Comparison of ENCODE assay signal across 8 cellular contexts in genomic region chrX:150828785-150829184, GRCh38.
"Had no signal": no experiment of that assay in that cellular context is flagged by ENCODE, and none has a peak within 500 bp of the region (broad histone marks: within the 10 kb centered on the region; RNA-seq: fewer than 3 reads in every experiment).

No MANE protein-coding gene starts in this region.

- DNase-seq: H9, HCEC 1CT, KG1 had no signal

- FAIRE-seq: H1, H54, HTR-8/SVneo, K562 had no signal

- H3K4me3 ChIP-seq: GM23338, K562 had no signal

- H3K4me3 Mint-ChIP-seq: GM23338, H9 had no signal

- H3K27ac Mint-ChIP-seq: GM23338, H9 had no signal

- ATAC-seq: GM23338, K562 had no signal

- H3K4me1 Mint-ChIP-seq: GM23338, H9 had no signal

- H2AFZ ChIP-seq: GM23338 had no signal

- H3K4me2 ChIP-seq: GM23338 had no signal
